8 cellular contexts compared by ENCODE assay signal in genomic region chr2:98460573-98461560, GRCh38.
DNase-seq lines count a peak whose midpoint lies in the region; ATAC-seq and TF ChIP-seq lines count a peak whose summit lies in the region.

No MANE protein-coding gene starts in this region.

- H3K9me2 ChIP-seq in SU-DHL-6 (replicated peaks; ENCODE audit: insufficient read depth, low read length): no peaks in the 10 kb centered on the region

- no peaks in the 10 kb centered on the region for H4K20me1 ChIP-seq in SU-DHL-6 (ENCODE audit: low read depth, low read length)

- H3K79me2 ChIP-seq in SU-DHL-6 (ENCODE audit: insufficient read depth, low read length): no peaks in the 10 kb centered on the region

- H3K4me1 Mint-ChIP-seq in dendritic cell treated with granulocyte-macrophage colony-stimulating factor and Interleukin-4, amounts not matched to agents 40 ng/mL and 50 ng/mL, for 4 days (ENCODE audit: low read depth): peaks cover 83% of the 10 kb centered on the region
- peaks cover 80% of the 10 kb centered on the region for H3K4me1 Mint-ChIP-seq in stimulated activated memory B cell treated with anti-CD40 and anti-IgM and Interleukin-4, amounts not matched to agents 10 μg/mL and 1 μg/mL and 100 μg/mL, for 72 hours

- H3K27ac Mint-ChIP-seq in dendritic cell treated with granulocyte-macrophage colony-stimulating factor and Interleukin-4, amounts not matched to agents 40 ng/mL and 50 ng/mL, for 4 days: peak overlapping the region; percentile 88
- peak overlapping the region; percentile 81 for H3K27ac Mint-ChIP-seq in stimulated activated memory B cell treated with anti-CD40 and anti-IgM and Interleukin-4, amounts not matched to agents 10 μg/mL and 1 μg/mL and 100 μg/mL, for 72 hours

- H3K9me3 Mint-ChIP-seq in dendritic cell treated with granulocyte-macrophage colony-stimulating factor and Interleukin-4, amounts not matched to agents 40 ng/mL and 50 ng/mL, for 4 days: no peaks in the 10 kb centered on the region
- H3K9me3 Mint-ChIP-seq in stimulated activated memory B cell treated with anti-CD40 and anti-IgM and Interleukin-4, amounts not matched to agents 10 μg/mL and 1 μg/mL and 100 μg/mL, for 72 hours: no peaks in the 10 kb centered on the region

- no peaks in the 10 kb centered on the region for H3K27me3 ChIP-seq in SU-DHL-6 (ENCODE audit: low read length)

- no peak for DNase-seq in HuH-7 (ENCODE audit: low spot score)
- DNase-seq in NCI-H1048 (lab: John Stamatoyannopoulos, UW): no peak
- DNase-seq in NCI-H82 (lab: John Stamatoyannopoulos, UW): no peak

- no peak overlapping the region for H3K4me3 ChIP-seq in SU-DHL-6 (ENCODE audit: insufficient read depth, low read length, poor library complexity, severe bottlenecking)

- no peaks in the 10 kb centered on the region for H3K27me3 Mint-ChIP-seq in dendritic cell treated with granulocyte-macrophage colony-stimulating factor and Interleukin-4, amounts not matched to agents 40 ng/mL and 50 ng/mL, for 4 days
- H3K27me3 Mint-ChIP-seq in stimulated activated memory B cell treated with anti-CD40 and anti-IgM and Interleukin-4, amounts not matched to agents 10 μg/mL and 1 μg/mL and 100 μg/mL, for 72 hours: no peaks in the 10 kb centered on the region

- TF ChIP-seq CTCF in SU-DHL-6 (IDR thresholded peaks at IDR 0.05; ENCODE audit: insufficient read depth, low read length, poor library complexity, severe bottlenecking): no peak

- no peaks in the 10 kb centered on the region for H3K36me3 ChIP-seq in SU-DHL-6 (ENCODE audit: low read length)

- no peak overlapping the region for H3K9ac ChIP-seq in SU-DHL-6 (ENCODE audit: low read length)

- H3F3A ChIP-seq in SU-DHL-6 (ENCODE audit: insufficient read depth): 0 out of 2 replicates have a peak, but pooled peaks cover 8% of the 10 kb centered on the region

- peak; percentile 67 for ATAC-seq in GM18870 (IDR thresholded peaks at IDR 0.05; ENCODE audit: unreplicated experiment)
- peak; percentile 73 for ATAC-seq in HG02798 (IDR thresholded peaks at IDR 0.05; ENCODE audit: poor library complexity, unreplicated experiment)
- peak; percentile 86 for ATAC-seq in stimulated activated memory B cell treated with anti-CD40 and anti-IgM and Interleukin-4, amounts not matched to agents 10 μg/mL and 1 μg/mL and 100 μg/mL, for 72 hours

- H3K4me3 Mint-ChIP-seq in dendritic cell treated with granulocyte-macrophage colony-stimulating factor and Interleukin-4, amounts not matched to agents 40 ng/mL and 50 ng/mL, for 4 days: no peak overlapping the region
- H3K4me3 Mint-ChIP-seq in stimulated activated memory B cell treated with anti-CD40 and anti-IgM and Interleukin-4, amounts not matched to agents 10 μg/mL and 1 μg/mL and 100 μg/mL, for 72 hours: peak overlapping the region; percentile 58

- peaks cover 27% of the 10 kb centered on the region for H3K36me3 Mint-ChIP-seq in dendritic cell treated with granulocyte-macrophage colony-stimulating factor and Interleukin-4, amounts not matched to agents 40 ng/mL and 50 ng/mL, for 4 days (ENCODE audit: low read depth)
- peaks cover 2% of the 10 kb centered on the region for H3K36me3 Mint-ChIP-seq in stimulated activated memory B cell treated with anti-CD40 and anti-IgM and Interleukin-4, amounts not matched to agents 10 μg/mL and 1 μg/mL and 100 μg/mL, for 72 hours

- H2AFZ ChIP-seq in SU-DHL-6 (ENCODE audit: low read depth, low read length, severe bottlenecking): no peak overlapping the region

- peak overlapping the region; percentile 8 for H3K4me2 ChIP-seq in SU-DHL-6 (ENCODE audit: low read depth, low read length, poor library complexity, severe bottlenecking)

- H3K27ac ChIP-seq in SU-DHL-6 (ENCODE audit: low read depth, low read length): peak overlapping the region; percentile 40

- intact Hi-C loops in dendritic cell treated with granulocyte-macrophage colony-stimulating factor and Interleukin-4, amounts not matched to agents 40 ng/mL and 50 ng/mL, for 4 days (cut with micrococcal nuclease): no loop called here

- H3K9me3 ChIP-seq in SU-DHL-6 (ENCODE audit: insufficient read depth, low read length): no peaks in the 10 kb centered on the region
